ENCODE assay signal across 21 cellular contexts in the genomic region with DNA sequence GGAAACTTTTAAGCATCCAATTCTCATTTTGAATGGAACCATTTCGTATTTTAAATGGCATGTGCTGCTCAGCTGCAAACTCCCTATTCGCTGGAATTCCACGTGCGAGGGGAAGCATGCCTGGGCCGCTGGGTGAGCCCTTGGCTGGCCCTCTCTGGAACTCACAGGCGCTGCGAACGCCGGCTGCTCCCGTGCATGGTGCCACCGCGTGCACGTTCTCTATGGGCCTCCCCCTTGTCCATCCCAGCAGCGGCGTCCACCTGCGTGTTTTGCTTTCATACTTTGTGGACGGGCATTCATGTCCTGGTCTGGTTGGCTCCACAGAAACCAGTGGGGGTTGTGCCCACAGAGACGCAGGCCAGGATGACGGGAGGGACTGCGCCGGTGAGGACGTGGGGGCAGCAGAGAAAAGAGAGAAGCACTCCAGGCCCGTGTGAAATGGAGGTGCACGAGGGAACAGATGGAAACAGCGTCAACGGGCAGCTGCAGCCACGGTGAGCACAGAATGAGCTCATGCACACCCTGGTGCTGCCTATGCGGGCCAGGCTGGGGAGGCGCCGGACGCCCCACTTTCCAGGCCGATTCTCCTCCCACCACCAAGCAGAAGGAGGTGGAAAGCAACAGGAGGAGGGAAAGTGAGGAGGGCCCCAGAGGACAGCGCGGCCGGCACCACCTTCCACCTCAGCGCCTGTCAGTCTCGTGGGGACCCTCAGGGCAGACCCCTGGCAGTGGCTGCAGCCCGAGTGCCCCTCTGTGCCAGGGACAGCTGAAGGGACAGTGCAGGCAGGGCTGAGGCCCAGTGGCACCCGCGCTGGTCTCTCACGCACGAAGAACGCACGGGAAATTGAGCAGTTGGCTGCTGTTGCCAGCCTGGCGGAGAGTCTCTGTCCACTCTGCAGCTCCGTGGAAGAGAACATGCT. TPM values are rescaled to one million over a fixed set of nuclear protein-coding genes. Genes with fewer than 3 reads are reported as not detected.
DNase-seq lines count a peak whose midpoint lies in the region; ATAC-seq and TF ChIP-seq lines count a peak whose summit lies in the region.
"Had no signal": no experiment of that assay in that cellular context is flagged by ENCODE, and none has a peak within 500 bp of the region (broad histone marks: within the 10 kb centered on the region; RNA-seq: fewer than 3 reads in every experiment).

No MANE protein-coding gene starts in this region.

- TF ChIP-seq CTCF in left ventricle myocardium inferior (IDR thresholded peaks at IDR 0.05; ENCODE audit: borderline replicate concordance) (no peak), endothelial cell (IDR thresholded peaks at IDR 0.05; ENCODE audit: unreplicated experiment) (no peak)

- no peak for ATAC-seq in left ventricle myocardium superior
- no peak for ATAC-seq in effector memory CD8-positive, alpha-beta T cell (replicated peaks)
- ATAC-seq: Panc1 had no signal

- no peaks in the 10 kb centered on the region for H3K9me3 ChIP-seq in left ventricle myocardium inferior (replicated peaks)
- H3K9me3 ChIP-seq: BE2C, SJCRH30 had no signal

- peaks cover 80% of the 10 kb centered on the region for H3K36me3 ChIP-seq in left ventricle myocardium inferior
- H3K36me3 ChIP-seq: BE2C had no signal

- DNase-seq in left ventricle myocardium superior (peak; percentile 18), left ventricle myocardium inferior (no peak), endothelial cell (ENCODE audit: low spot score) (no peak), occipital lobe (lab: John Stamatoyannopoulos, UW) (peak; percentile 56), NCI-H510A (lab: John Stamatoyannopoulos, UW) (no peak), T1000 (lab: John Stamatoyannopoulos, UW) (no peak)
- DNase-seq in effector memory CD8-positive, alpha-beta T cell: no peak
- DNase-seq: BE2C, DMS79, H9, HFFc6, NCI-H1105, NCI-H146, NCI-H2029 treated with DMSO at 0.1 percent for 48 hours, NCI-H226, NCI-H524, NCI-H774, SJCRH30 had no signal

- H3K4me1 ChIP-seq in left ventricle myocardium inferior: peaks cover 26% of the 10 kb centered on the region
- H3K4me1 ChIP-seq: BE2C, SJCRH30 had no signal

- peaks cover 18% of the 10 kb centered on the region for H3K4me1 Mint-ChIP-seq in endothelial cell (ENCODE audit: unreplicated experiment)
- H3K4me1 Mint-ChIP-seq in effector memory CD8-positive, alpha-beta T cell (ENCODE audit: low read depth in 2 of 2): peaks cover 0 to 8% of the 10 kb centered on the region in 2 donors

- H3K4me3 Mint-ChIP-seq in endothelial cell (ENCODE audit: unreplicated experiment): peak overlapping the region; percentile 59
- H3K4me3 Mint-ChIP-seq in effector memory CD8-positive, alpha-beta T cell: no peak overlapping the region
- H3K4me3 Mint-ChIP-seq: H9, HFFc6 had no signal

- H3K27me3 Mint-ChIP-seq in endothelial cell (ENCODE audit: unreplicated experiment): peaks cover 9% of the 10 kb centered on the region
- H3K27me3 Mint-ChIP-seq in effector memory CD8-positive, alpha-beta T cell: no peaks in the 10 kb centered on the region

- H3K27ac ChIP-seq in left ventricle myocardium inferior (replicated peaks): no peak overlapping the region
- peak overlapping the region; percentile 58 for H3K27ac ChIP-seq in angular gyrus (ENCODE audit: low read depth, low read length)
- H3K27ac ChIP-seq: SJCRH30 had no signal

- intact Hi-C loops in left ventricle myocardium superior (cut with micrococcal nuclease): no loop called here
- intact Hi-C loops in left ventricle myocardium inferior (cut with micrococcal nuclease): no loop called here

- H3K9me3 Mint-ChIP-seq in endothelial cell (ENCODE audit: unreplicated experiment): no peaks in the 10 kb centered on the region
- H3K9me3 Mint-ChIP-seq in effector memory CD8-positive, alpha-beta T cell: no peaks in the 10 kb centered on the region
- H3K9me3 Mint-ChIP-seq: H9, HFFc6 had no signal

- H3K27ac Mint-ChIP-seq in endothelial cell (ENCODE audit: unreplicated experiment): peak overlapping the region; percentile 70
- no peak overlapping the region for H3K27ac Mint-ChIP-seq in effector memory CD8-positive, alpha-beta T cell
- H3K27ac Mint-ChIP-seq: HFFc6 had no signal

- H3K27me3 ChIP-seq in left ventricle myocardium inferior (ENCODE audit: low read depth): no peaks in the 10 kb centered on the region
- H3K27me3 ChIP-seq: BE2C, SJCRH30 had no signal

- H3K4me3 ChIP-seq in left ventricle myocardium inferior: no peak overlapping the region
- H3K4me3 ChIP-seq: SJCRH30 had no signal

- H3K36me3 Mint-ChIP-seq in endothelial cell (ENCODE audit: low read depth, unreplicated experiment): peaks cover 18% of the 10 kb centered on the region
- peaks cover 30% of the 10 kb centered on the region for H3K36me3 Mint-ChIP-seq in effector memory CD8-positive, alpha-beta T cell (ENCODE audit: insufficient read depth)

RNA-seq across cellular contexts. Expression of gene TOLLIP, which starts 29.1 kb away (rescaled TPM):
- total RNA-seq in left ventricle myocardium superior (50.2 TPM), left ventricle myocardium inferior (51.9 TPM), endothelial cell (ENCODE audit: unreplicated experiment) (65.3 TPM), occipital lobe (17.8 TPM)

RNA-seq across cellular contexts. Expression of gene MUC5B, which starts 57.5 kb away (rescaled TPM):
- total RNA-seq in left ventricle myocardium superior: not detected
- not detected for total RNA-seq in left ventricle myocardium inferior
- not detected for total RNA-seq in endothelial cell (ENCODE audit: unreplicated experiment)
- not detected for total RNA-seq in occipital lobe
- total RNA-seq: A673, H9, HFFc6, SJCRH30 had no signal

Comparison
In these comparisons a context has a peak if more than half of its experiments do, and no peak if none do; other contexts are left out.
1. DNase-seq: peak in left ventricle myocardium superior (single experiment) and occipital lobe (single experiment); none in left ventricle myocardium inferior (single experiment), endothelial cell (single experiment), NCI-H510A (single experiment), T1000 (single experiment) and effector memory CD8-positive, alpha-beta T cell (0 of 3).